In genomic region chr9:19231126-19232035, GRCh38 we compare ENCODE assay signal across 8 cellular contexts. TPM values are rescaled to one million over a fixed set of nuclear protein-coding genes. Genes with fewer than 3 reads are reported as not detected.
DNase-seq lines count a peak whose midpoint lies in the region; ATAC-seq, FAIRE-seq and TF ChIP-seq lines count a peak whose summit lies in the region.

No MANE protein-coding gene starts in this region.

- TF ChIP-seq CTCF in H1 (IDR thresholded peaks at IDR 0.05; ENCODE audit: control extremely low read depth in 1 of 3, insufficient read depth in 1 of 3, low read depth in 1 of 3, low read length in 3 of 3) = no peak
- TF ChIP-seq CTCF in upper lobe of left lung (IDR thresholded peaks at IDR 0.05) = no peak

- peak overlapping the region; percentile 98; the same call in 1 of the 2 replicates for H2BK5ac ChIP-seq in H1 (ENCODE audit: low read depth, low read length)
- H2BK5ac ChIP-seq in mesendoderm (ENCODE audit: low read length) = no peak overlapping the region

- TF ChIP-seq POLR2A in H1 (IDR thresholded peaks at IDR 0.05; ENCODE audit: control extremely low read depth in 1 of 2, low read depth in 2 of 2, low read length in 2 of 2) (no peak), upper lobe of left lung (IDR thresholded peaks at IDR 0.05) (no peak)

- DNase-seq in 8988T = peak; percentile 13
- DNase-seq in ELR (ENCODE audit: low read depth) = peak; percentile 57
- peak; percentile 50 for DNase-seq in OCI-M1 (lab: John Stamatoyannopoulos, UW)
- DNase-seq in H1 (ENCODE audit: low read depth in 1 of 2, low spot score in 2 of 2) = no peak
- peak; percentile 56 for DNase-seq in mesendoderm
- peak in 1 of 2 donors; percentile 25 for DNase-seq in upper lobe of left lung
- DNase-seq in UCSD-AML1 (lab: John Stamatoyannopoulos, UW; ENCODE audit: unreplicated experiment) = no peak

- 6% methylated on average over 32 of the region's 40 CpGs; no CpG with 5 or more reads in 1 of the 2 experiments for WGBS in H1 (ENCODE audit: extremely low coverage in 1 of 2, insufficient coverage in 1 of 2, insufficient read length in 1 of 2, insufficient replicate concordance in 2 of 2, low coverage in 1 of 2, low lambda C conversion rate in 2 of 2, missing lambda C conversion rate in 1 of 2), 2 experiments
- WGBS in mesendoderm (ENCODE audit: extremely low coverage, insufficient coverage, low lambda C conversion rate) = no CpG with 5 or more reads among the region's 40 CpGs
- 0 to 1% methylated on average over 27 to 40 of the region's 40 CpGs for WGBS in upper lobe of left lung, 2 donors

- peak overlapping the region; percentile 88 to 97 for H3K4me2 ChIP-seq in H1 (ENCODE audit: insufficient read depth in 1 of 2, low read depth in 2 of 2, low read length in 2 of 2)
- H3K4me2 ChIP-seq in mesendoderm (ENCODE audit: low read length) = peak overlapping the region; percentile 78

- H3K27me3 ChIP-seq in H1 (replicated peaks in 1 of 4; ENCODE audit: control insufficient read depth in 3 of 4, extremely low read depth in 1 of 4, insufficient read depth in 3 of 4, low read length in 3 of 4) (no peaks in the 10 kb centered on the region), mesendoderm (ENCODE audit: insufficient read depth, low read length, poor library complexity) (no peaks in the 10 kb centered on the region), upper lobe of left lung (no peaks in the 10 kb centered on the region)

- ATAC-seq in HG02884 (IDR thresholded peaks at IDR 0.05; ENCODE audit: unreplicated experiment) = peak; percentile 2
- peak; percentile 4 to 5 for ATAC-seq in upper lobe of left lung (ENCODE audit: low FRiP score in 2 of 2)

- H2AFZ ChIP-seq in H1 (ENCODE audit: low read length) = no peak overlapping the region

- H4K8ac ChIP-seq in H1 (ENCODE audit: extremely low read depth, insufficient read depth, low read length) (peak overlapping the region; percentile 97), mesendoderm (ENCODE audit: low read depth, low read length) (no peak overlapping the region)

- H3K4ac ChIP-seq in H1 (replicated peaks; ENCODE audit: insufficient read length, low read depth, low read length) = no peak overlapping the region
- peak overlapping the region; percentile 72 for H3K4ac ChIP-seq in mesendoderm (ENCODE audit: low read depth, low read length)

- H2AK5ac ChIP-seq in H1 (ENCODE audit: low read depth, low read length) (no peak overlapping the region), mesendoderm (ENCODE audit: low read length) (no peak overlapping the region)

- H3K56ac ChIP-seq in H1 (replicated peaks; ENCODE audit: insufficient read length, low read depth, low read length) = peak overlapping the region; percentile 92
- peak overlapping the region; percentile 97 for H3K56ac ChIP-seq in mesendoderm (ENCODE audit: low read length)

- FAIRE-seq in H1 (lab: Jason Lieb, UNC) = no peak

- H2BK12ac ChIP-seq in H1 (ENCODE audit: low read depth, low read length) = no peak overlapping the region

- H3K9ac ChIP-seq in H1 (replicated peaks in 1 of 4; ENCODE audit: extremely low read depth in 1 of 4, low read depth in 3 of 4, low read length in 3 of 4) = peak overlapping the region; percentile 82 to 92 (median 90)
- peak overlapping the region; percentile 92 for H3K9ac ChIP-seq in mesendoderm (ENCODE audit: low read length)

- no peak for TF ChIP-seq RAD21 in H1 (IDR thresholded peaks at IDR 0.05 in 1 of 2, conservative IDR thresholded peaks at IDR 0.05 in 1 of 2; ENCODE audit: low read depth in 2 of 2, low read length in 2 of 2)

- no peak overlapping the region for H3K14ac ChIP-seq in H1 (ENCODE audit: insufficient read length)

- peaks cover 3 to 10% of the 10 kb centered on the region in 2 experiments for H4K20me1 ChIP-seq in H1 (replicated peaks in 1 of 2; ENCODE audit: control insufficient read depth in 1 of 2, insufficient read depth in 2 of 2, low read length in 2 of 2)

- H2BK120ac ChIP-seq in H1 (replicated peaks; ENCODE audit: low read depth, low read length) (no peak overlapping the region), mesendoderm (ENCODE audit: low read depth, low read length) (peak overlapping the region; percentile 18)

- CTCF ChIA-PET in H1 (lab: Charles Lee; ENCODE audit: partially characterized antibody) = interaction anchor here (0.5 to 2.0 kb wide), 5 partner anchors 10 to 158 kb away, joined by 3 to 10 read pairs (median 4); no protein-coding TSS in a partner anchor

- H2BK15ac ChIP-seq in H1 (ENCODE audit: low read length) = no peak overlapping the region
- no peak overlapping the region for H2BK15ac ChIP-seq in mesendoderm (replicated peaks; ENCODE audit: low read depth)

- H3K79me1 ChIP-seq in H1 (ENCODE audit: low read depth, low read length) (no peaks in the 10 kb centered on the region; the same call in 1 of the 2 replicates), mesendoderm (ENCODE audit: low read length) (peaks cover 2% of the 10 kb centered on the region)

- H4K91ac ChIP-seq in H1 (replicated peaks; ENCODE audit: insufficient read length, low read length) = peak overlapping the region; percentile 91

- peaks cover 3% of the 10 kb centered on the region; the same call in 1 of the 2 replicates for H3K23me2 ChIP-seq in H1 (ENCODE audit: low read depth, low read length)

- H3K18ac ChIP-seq in H1 (ENCODE audit: extremely low read depth, low read length) (peak overlapping the region; percentile 71; the same call in 1 of the 2 replicates), mesendoderm (ENCODE audit: low read length) (peak overlapping the region; percentile 52)

- TF ChIP-seq EP300 in H1 (IDR thresholded peaks at IDR 0.05; ENCODE audit: borderline replicate concordance in 1 of 2, low read depth in 2 of 2, low read length in 2 of 2) = no peak
- no peak for TF ChIP-seq EP300 in upper lobe of left lung (IDR thresholded peaks at IDR 0.05)

- H3K4me1 ChIP-seq in H1 (replicated peaks in 1 of 4; ENCODE audit: control insufficient read depth in 3 of 4, insufficient read depth in 4 of 4, low read length in 3 of 4) = peaks cover 0 to 8% (median 1%) of the 10 kb centered on the region in 4 experiments; a peak in 4 of 7 replicates
- H3K4me1 ChIP-seq in mesendoderm (ENCODE audit: control insufficient read depth, low read depth, low read length) = peaks cover 4% of the 10 kb centered on the region
- peaks cover 16 to 41% (median 21%) of the 10 kb centered on the region in 4 donors for H3K4me1 ChIP-seq in upper lobe of left lung

- H3K79me2 ChIP-seq in H1 (ENCODE audit: control insufficient read depth in 1 of 2, insufficient read depth in 2 of 2, low read length in 2 of 2) (peaks cover 15 to 51% of the 10 kb centered on the region in 2 experiments; a peak in 3 of 4 replicates), mesendoderm (ENCODE audit: control insufficient read depth, insufficient read depth, low read length) (peaks cover 11% of the 10 kb centered on the region)

- H3K36me3 ChIP-seq in H1 (ENCODE audit: control insufficient read depth in 2 of 4, insufficient read depth in 4 of 4, low read length in 3 of 4) = no peaks in the 10 kb centered on the region
- H3K36me3 ChIP-seq in mesendoderm (ENCODE audit: control insufficient read depth, insufficient read depth, low read length) = no peaks in the 10 kb centered on the region
- H3K36me3 ChIP-seq in upper lobe of left lung = no peaks in the 10 kb centered on the region

- H3K9me3 ChIP-seq in H1 (ENCODE audit: insufficient read depth in 2 of 2, low read depth in 1 of 2, low read length in 1 of 2) (no peaks in the 10 kb centered on the region), upper lobe of left lung (no peaks in the 10 kb centered on the region)

- no peak overlapping the region for H3K23ac ChIP-seq in H1 (ENCODE audit: insufficient read length)
- H3K23ac ChIP-seq in mesendoderm (ENCODE audit: low read length) = no peak overlapping the region

- H2BK20ac ChIP-seq in H1 (ENCODE audit: low read length) = no peak overlapping the region

- H3K27ac ChIP-seq in H1 (ENCODE audit: low read depth, low read length) (peak overlapping the region; percentile 87; the same call in 1 of the 2 replicates), mesendoderm (ENCODE audit: low read depth, low read length) (peak overlapping the region; percentile 88), upper lobe of left lung (peak overlapping the region; percentile 95 to 99 (median 98))

- H3K4me3 ChIP-seq in H1 (ENCODE audit: extremely low read depth in 1 of 4, insufficient read depth in 2 of 4, low read depth in 3 of 4, low read length in 4 of 4) (peak overlapping the region; percentile 88 to 95 (median 90)), mesendoderm (ENCODE audit: low read length) (peak overlapping the region; percentile 82), upper lobe of left lung (peak overlapping the region; percentile 73 to 99 (median 88))

- H4K5ac ChIP-seq in H1 (ENCODE audit: insufficient read length, low read depth, low read length) (no peak overlapping the region), mesendoderm (ENCODE audit: low read length) (no peak overlapping the region)

- POLR2A ChIA-PET in H1 (lab: Charles Lee; ENCODE audit: partially characterized antibody) = interaction anchor here (0.6 to 3.4 kb wide), 23 partner anchors 10 to 234 kb away, joined by 3 to 21 read pairs (median 4); partner anchors contain the start of genes ACER2 and RPS6

TF ChIP-seq in H1, 55 proteins besides CTCF, POLR2A, EP300 and RAD21 (continues in another document):
- no peak for TF ChIP-seq SIX5 (IDR thresholded peaks at IDR 0.05; ENCODE audit: low read depth, low read length)
- TF ChIP-seq, protein P1, sequence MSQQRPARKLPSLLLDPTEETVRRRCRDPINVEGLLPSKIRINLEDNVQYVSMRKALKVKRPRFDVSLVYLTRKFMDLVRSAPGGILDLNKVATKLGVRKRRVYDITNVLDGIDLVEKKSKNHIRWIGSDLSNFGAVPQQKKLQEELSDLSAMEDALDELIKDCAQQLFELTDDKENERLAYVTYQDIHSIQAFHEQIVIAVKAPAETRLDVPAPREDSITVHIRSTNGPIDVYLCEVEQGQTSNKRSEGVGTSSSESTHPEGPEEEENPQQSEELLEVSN (IDR thresholded peaks at IDR 0.05) = no peak
- peak; percentile 60 for TF ChIP-seq SAP30 (IDR thresholded peaks at IDR 0.05; ENCODE audit: insufficient read depth, insufficient replicate concordance, low read length)
- TF ChIP-seq ASH2L (IDR thresholded peaks at IDR 0.05; ENCODE audit: low read length) = peak; percentile 4

RNA-seq across cellular contexts. Expression of gene DENND4C, which starts 0.9 kb away (rescaled TPM):
- 18.9 and 19.8 TPM in 2 replicates for total RNA-seq in H1 (2021; fragmentation: NEBNext Ultra II Directional; extraction: Animal tissue kit (Norgen Biotek cat#: 25700))
- polyA plus RNA-seq in H1 (2011; rRNA removed) = 4.8 and 6.9 TPM in 2 replicates
- 8.3 TPM for polyA plus RNA-seq in H1 (2011; cell fraction: cytosol; rRNA removed)
- polyA plus RNA-seq in H1 (2011; cell fraction: nucleus; rRNA removed) = 5.7 TPM
- polyA plus RNA-seq in H1 (2012, experiment 1 of 2) = 6.2 to 11.8 TPM (median 8.4 TPM) in 4 replicates
- polyA plus RNA-seq in H1 (2012, experiment 2 of 2) = 0.63 TPM
- polyA plus RNA-seq in H1 (2013, experiment 1 of 2) = 8.0 TPM
- polyA plus RNA-seq in H1 (2013, experiment 2 of 2) = 7.9 TPM
- polyA minus RNA-seq in H1 (2011; rRNA and poly(A)+ RNA removed) = 28.5 and 47.2 TPM in 2 replicates
- 16.4 TPM for polyA minus RNA-seq in H1 (2011; cell fraction: cytosol; rRNA and poly(A)+ RNA removed)
- 52.8 TPM for polyA minus RNA-seq in H1 (2011; cell fraction: nucleus; rRNA and poly(A)+ RNA removed)
- polyA plus RNA-seq in mesendoderm (2013, experiment 1 of 2) = 4.2 TPM
- polyA plus RNA-seq in mesendoderm (2013, experiment 2 of 2) = 4.1 TPM
- 100 to 1,000 TPM in 4 of 6 donors, 10 to 100 TPM in 2; 66.1 to 181 (median 108) TPM for total RNA-seq in upper lobe of left lung

Comparison
In these comparisons a context has a peak if more than half of its experiments do, and no peak if none do; other contexts are left out.
1. DNase-seq: peak in 8988T (single experiment), ELR (single experiment), OCI-M1 (single experiment) and mesendoderm (single experiment); none in H1 (0 of 2) and UCSD-AML1 (single experiment).
2. Peak in every context shown above with its lines, with median percentiles within 50 percentile points of each other: H3K27ac ChIP-seq and H3K4me3 ChIP-seq.